ENCODE assay signal across 8 cellular contexts in the genomic region with DNA sequence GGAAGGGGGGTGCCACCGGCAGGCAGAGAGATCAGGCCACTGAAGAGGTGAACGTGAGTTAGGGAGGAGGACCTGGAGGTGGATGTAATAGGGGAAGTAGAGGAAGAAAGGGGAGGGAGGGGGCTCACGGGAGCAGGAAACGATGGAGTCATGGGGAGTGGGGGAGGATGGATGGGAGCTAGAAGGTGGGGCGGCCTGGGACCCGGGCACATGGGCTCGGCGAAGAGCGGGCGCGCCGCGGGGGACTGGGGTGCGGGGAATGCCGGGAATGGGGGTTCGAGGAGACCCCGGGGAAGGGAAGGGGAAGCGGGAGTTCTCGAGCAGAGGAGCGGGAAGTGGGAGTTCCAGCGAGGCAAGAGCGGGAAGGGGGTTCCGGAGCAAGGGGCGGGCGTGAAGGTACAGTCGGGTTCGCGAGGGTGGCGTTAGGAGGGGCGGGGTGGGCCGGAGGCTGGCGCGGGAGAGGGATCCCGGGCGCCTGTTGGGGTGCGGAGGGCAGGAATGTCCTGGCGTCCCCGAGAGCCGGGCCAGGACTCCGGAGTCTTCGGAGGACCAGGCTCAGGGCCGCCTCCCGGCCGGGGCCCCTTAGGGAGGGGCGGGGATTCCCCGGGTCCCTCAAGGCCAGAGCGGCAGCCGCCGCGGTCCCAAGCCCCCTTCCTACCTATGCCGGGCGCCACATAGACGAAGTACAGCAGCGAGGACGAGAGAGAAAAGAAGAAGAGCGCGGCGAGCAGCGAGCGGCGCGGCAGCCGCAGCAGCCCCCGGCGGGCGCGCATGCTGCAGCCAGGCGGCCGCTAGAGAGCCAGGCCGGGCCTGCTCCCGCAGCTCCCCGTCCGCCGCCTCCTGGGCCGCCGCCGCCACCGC. TPM values are rescaled to one million over a fixed set of nuclear protein-coding genes. Genes with fewer than 3 reads are reported as not detected.
DNase-seq lines count a peak whose midpoint lies in the region; ATAC-seq and TF ChIP-seq lines count a peak whose summit lies in the region.

No MANE protein-coding gene starts in this region.

- H3K79me1 ChIP-seq in IMR-90 (ENCODE audit: low read depth in 1 of 2, low read length in 2 of 2): peaks cover 11 to 44% of the 10 kb centered on the region in 2 experiments; a peak in 3 of 4 replicates

- H2BK15ac ChIP-seq in IMR-90 (ENCODE audit: low read depth, low read length): no peak overlapping the region

- H3K4me1 Mint-ChIP-seq in memory B cell: peaks cover 32% of the 10 kb centered on the region

- no peaks in the 10 kb centered on the region for H3K36me3 Mint-ChIP-seq in memory B cell

- 0 out of 2 replicates have a peak, but pooled peaks have one; percentile 6 for TF ChIP-seq CTCF in IMR-90 (conservative IDR thresholded peaks at IDR 0.05; ENCODE audit: low read depth, low read length)
- no peak for TF ChIP-seq CTCF in WERI-Rb-1 (IDR thresholded peaks at IDR 0.05; ENCODE audit: low read depth, low read length)

- H3K4ac ChIP-seq in IMR-90 (ENCODE audit: low read depth, low read length): peak overlapping the region; percentile 24

- peak overlapping the region; percentile 100 for H3K4me3 ChIP-seq in IMR-90 (ENCODE audit: insufficient read depth, low read depth, low read length)
- H3K4me3 ChIP-seq in WERI-Rb-1 (ENCODE audit: low read depth, low read length): peak overlapping the region; percentile 70
- peak overlapping the region; percentile 79 to 87 (median 82) for H3K4me3 ChIP-seq in subcutaneous abdominal adipose tissue (ENCODE audit: low read depth in 1 of 5, low read length in 5 of 5)

- peaks cover 3% of the 10 kb centered on the region; the same call in 1 of the 2 replicates for H3K9me1 ChIP-seq in IMR-90 (ENCODE audit: insufficient read depth, low read length)

- H3K27ac ChIP-seq in IMR-90 (ENCODE audit: insufficient read depth, low read length) (peak overlapping the region; percentile 88), WERI-Rb-1 (peak overlapping the region; percentile 93), subcutaneous abdominal adipose tissue (ENCODE audit: low read depth, low read length) (peak overlapping the region; percentile 95)

- H3K9ac ChIP-seq in IMR-90 (ENCODE audit: low read depth, low read length) (peak overlapping the region; percentile 97), subcutaneous abdominal adipose tissue (ENCODE audit: low read length in 5 of 5) (peak overlapping the region; percentile 38 to 98 (median 93))

- WGBS in IMR-90 (ENCODE audit: extremely low coverage in 2 of 2, insufficient read length in 1 of 2), 2 experiments: 1% methylated on average over 24 of the region's 78 CpGs; no CpG with 5 or more reads in 1 of the 2 experiments

- in situ Hi-C loops in IMR-90 (cut with MboI; ENCODE audit: low sequenced_read_pairs): no loop called here

- H3K27me3 Mint-ChIP-seq in memory B cell: no peaks in the 10 kb centered on the region

- peak overlapping the region; percentile 92 for H3K23ac ChIP-seq in IMR-90 (ENCODE audit: low read depth, low read length)

- peak overlapping the region; percentile 98 for H3K4me2 ChIP-seq in IMR-90 (ENCODE audit: low read depth, low read length)

- H2AFZ ChIP-seq in IMR-90 (replicated peaks; ENCODE audit: low read length, poor library complexity): peak overlapping the region; percentile 94

- no peaks in the 10 kb centered on the region for H3K9me3 ChIP-seq in IMR-90 (ENCODE audit: control insufficient read depth, insufficient read depth, low read length)
- H3K9me3 ChIP-seq in WERI-Rb-1 (ENCODE audit: severe bottlenecking): no peaks in the 10 kb centered on the region
- H3K9me3 ChIP-seq in subcutaneous abdominal adipose tissue (ENCODE audit: control insufficient read depth in 5 of 5, low read length in 5 of 5): no peaks in the 10 kb centered on the region

- BruUV-seq in IMR-90 (replicated peaks; lab: Mats Ljungman, UMichigan): no TSS peak

- peak overlapping the region; percentile 36 for H3K56ac ChIP-seq in IMR-90 (ENCODE audit: extremely low read depth, insufficient read depth, low read length)

- peaks cover 8% of the 10 kb centered on the region for H3K4me1 ChIP-seq in IMR-90 (ENCODE audit: control insufficient read depth, insufficient read depth, low read length)
- H3K4me1 ChIP-seq in subcutaneous abdominal adipose tissue (ENCODE audit: control insufficient read depth in 5 of 5, insufficient read depth in 5 of 5, low read length in 5 of 5): peaks cover 1 to 42% (median 37%) of the 10 kb centered on the region in 5 donors

- ATAC-seq in GM21526 (IDR thresholded peaks at IDR 0.05; ENCODE audit: low FRiP score, unreplicated experiment) (peak; percentile 38), IMR-90 (ENCODE audit: low read depth) (peak; percentile 65), memory B cell (ENCODE audit: low read depth) (peak; percentile 68)

- H4K91ac ChIP-seq in IMR-90 (ENCODE audit: insufficient read depth, low read depth, low read length): peak overlapping the region; percentile 66; the same call in 1 of the 2 replicates

- H2BK120ac ChIP-seq in IMR-90 (ENCODE audit: low read depth, low read length): 0 out of 2 replicates have a peak overlapping the region, but pooled peaks have one; percentile 30

- peak overlapping the region; percentile 88 for H3K27ac Mint-ChIP-seq in memory B cell

- CTCF ChIA-PET in IMR-90 (lab: Yijun Ruan, JAX): no interaction called here

- H3K4me3 Mint-ChIP-seq in memory B cell: peak overlapping the region; percentile 85

- H3K9me3 Mint-ChIP-seq in memory B cell: no peaks in the 10 kb centered on the region

- TF ChIP-seq RAD21 in IMR-90 (IDR thresholded peaks at IDR 0.05; ENCODE audit: low read length): no peak

- DNase-seq in DMS53 treated with DMSO at 0.1 percent for 48 hours (lab: John Stamatoyannopoulos, UW; ENCODE audit: unreplicated experiment) (peak; percentile 40), IMR-90 (peak; percentile 17), WERI-Rb-1 (peak; percentile 41), ecto neural progenitor cell (ENCODE audit: low spot score) (peak; percentile 60), memory B cell (ENCODE audit: low spot score in 2 of 2) (peak in 1 of 2 donors; percentile 42), NCI-H187 treated with DMSO at 0.1 percent for 48 hours (lab: John Stamatoyannopoulos, UW) (no peak)

- H3K36me3 ChIP-seq in IMR-90 (ENCODE audit: control insufficient read depth, insufficient read depth, low read length) (no peaks in the 10 kb centered on the region), WERI-Rb-1 (no peaks in the 10 kb centered on the region; the same call in 1 of the 2 replicates), subcutaneous abdominal adipose tissue (ENCODE audit: control insufficient read depth in 5 of 5, insufficient read depth in 5 of 5, low read length in 5 of 5) (no peaks in the 10 kb centered on the region)

- H2AK5ac ChIP-seq in IMR-90 (ENCODE audit: low read depth, low read length): peak overlapping the region; percentile 97

- intact Hi-C loops in IMR-90 (cut with micrococcal nuclease): loop anchor here (5.0 kb wide), 1 partner anchor 99 kb away; a partner anchor contains a TSS

- H4K8ac ChIP-seq in IMR-90 (ENCODE audit: low read depth in 2 of 2, low read length in 2 of 2): peak overlapping the region; percentile 60 to 73; a peak in 2 of 4 replicates

- H2BK5ac ChIP-seq in IMR-90 (ENCODE audit: low read depth, low read length, poor library complexity, severe bottlenecking): peak overlapping the region; percentile 78

- H3K18ac ChIP-seq in IMR-90 (ENCODE audit: low read depth, low read length): peak overlapping the region; percentile 57

- no peak overlapping the region for H2BK20ac ChIP-seq in IMR-90 (ENCODE audit: low read depth, low read length)

- dilution Hi-C loops in IMR-90 (cut with HindIII; ENCODE audit: low sequenced_read_pairs, unreplicated experiment): no loop called here

- peak overlapping the region; percentile 93 for H2AK9ac ChIP-seq in IMR-90 (replicated peaks; ENCODE audit: low read depth, low read length, poor library complexity)

- no peak for TF ChIP-seq POLR2A in IMR-90 (IDR thresholded peaks at IDR 0.05; ENCODE audit: low read depth, low read length)

- POLR2A ChIA-PET in IMR-90 (lab: Charles Lee; ENCODE audit: unreplicated experiment): no interaction called here

- H3K14ac ChIP-seq in IMR-90 (replicated peaks; ENCODE audit: low read depth, low read length): peak overlapping the region; percentile 87

- peaks cover 42% of the 10 kb centered on the region for H4K20me1 ChIP-seq in IMR-90 (ENCODE audit: insufficient read depth, low read length)

- H4K5ac ChIP-seq in IMR-90 (ENCODE audit: low read depth, low read length): peak overlapping the region; percentile 72

- no peaks in the 10 kb centered on the region for H3K27me3 ChIP-seq in IMR-90 (ENCODE audit: control insufficient read depth, insufficient read depth, low read length)
- no peaks in the 10 kb centered on the region for H3K27me3 ChIP-seq in WERI-Rb-1 (ENCODE audit: insufficient read depth, low read depth, severe bottlenecking)
- no peaks in the 10 kb centered on the region for H3K27me3 ChIP-seq in subcutaneous abdominal adipose tissue (ENCODE audit: control insufficient read depth in 5 of 5, insufficient read depth in 4 of 5, low read length in 5 of 5)

TF ChIP-seq in IMR-90, 13 proteins besides CTCF, POLR2A, EP300 and RAD21:
- no peak for TF ChIP-seq NFE2L2 (IDR thresholded peaks at IDR 0.05; ENCODE audit: low read depth, low read length)
- TF ChIP-seq BHLHE40 (IDR thresholded peaks at IDR 0.05; ENCODE audit: low read depth, low read length): no peak

RNA-seq across cellular contexts. Expression of a gene that starts 0.5 kb away (rescaled TPM):
- 11.3 and 13.9 TPM in 2 replicates for total RNA-seq in IMR-90 (2012; rRNA removed)
- polyA plus RNA-seq in IMR-90 (2012; rRNA removed): 18.4 and 20.4 TPM in 2 replicates
- polyA plus RNA-seq in IMR-90 (2012; cell fraction: cytosol; rRNA removed): 9.7 and 11.1 TPM in 2 replicates
- polyA plus RNA-seq in IMR-90 (2012; cell fraction: nucleus; rRNA removed; ENCODE audit: low replicate concordance): 6.4 and 14.9 TPM in 2 replicates
